ENCODE assay signal across 23 cellular contexts in the genomic region with DNA sequence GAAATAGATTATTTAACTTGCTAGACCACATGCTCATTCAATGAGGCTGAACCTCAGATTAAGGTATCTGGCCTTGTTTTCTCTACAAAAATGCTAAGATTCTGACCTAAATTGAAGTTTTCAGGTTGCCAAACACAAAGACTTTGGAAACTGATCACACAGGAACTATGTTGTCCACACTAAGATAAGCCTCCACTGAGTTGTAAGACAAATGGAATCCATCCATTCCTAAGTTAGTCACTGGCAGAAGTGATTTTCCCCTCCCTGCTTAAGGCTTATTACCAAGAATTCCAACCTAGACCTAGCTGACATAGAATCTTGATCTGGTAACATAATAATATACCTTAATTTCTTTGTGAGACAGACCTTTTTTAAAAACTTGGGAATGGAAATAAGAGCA.
DNase-seq lines count a peak whose midpoint lies in the region; TF ChIP-seq lines count a peak whose summit lies in the region.
"Had no signal": no experiment of that assay in that cellular context is flagged by ENCODE, and none has a peak within 500 bp of the region (broad histone marks: within the 10 kb centered on the region; RNA-seq: fewer than 3 reads in every experiment).

No MANE protein-coding gene starts in this region.

- no peaks in the 10 kb centered on the region for H3K79me1 ChIP-seq in trophoblast cell (ENCODE audit: low read length)

- H3K27ac ChIP-seq in trophoblast cell (ENCODE audit: low read depth, low read length), result no peak overlapping the region
- H3K27ac ChIP-seq: BLaER1 treated with 17β-estradiol and CSF1 and Interleukin-3, amounts not matched to agents 10 nM and 100 nM; HL-60 had no signal

- H3K14ac ChIP-seq in trophoblast cell (ENCODE audit: low read length), result no peak overlapping the region

- no peak overlapping the region for H2BK5ac ChIP-seq in trophoblast cell (ENCODE audit: low read depth, low read length, poor library complexity)

- no peak overlapping the region for H2AFZ ChIP-seq in trophoblast cell (ENCODE audit: insufficient read depth, low read length, poor library complexity)

- H3K9me3 ChIP-seq in trophoblast cell (ENCODE audit: insufficient read depth, low read depth, low read length), result no peaks in the 10 kb centered on the region
- H3K9me3 ChIP-seq: BLaER1 treated with 17β-estradiol and CSF1 and Interleukin-3, amounts not matched to agents 10 nM and 100 nM had no signal

- no peak overlapping the region for H2BK12ac ChIP-seq in trophoblast cell (ENCODE audit: low read length)

- DNase-seq in EH (ENCODE audit: low read depth), result peak; percentile 32
- peak; percentile 20 for DNase-seq in M059J (ENCODE audit: low read depth)
- peak; percentile 38 for DNase-seq in astrocyte of the spinal cord (ENCODE audit: low read depth, low spot score)
- DNase-seq in trophoblast cell, result peak; percentile 7 to 79
- no peak for DNase-seq in stimulated activated CD4-positive, alpha-beta T cell treated with anti-CD3 and anti-CD28 coated beads, Interleukin-12 subunit alpha, Interleukin-12 subunit beta, amount 100 ng/mL, for 4 hours
- DNase-seq in NK-92 (lab: John Stamatoyannopoulos, UW; ENCODE audit: unreplicated experiment), result no peak
- no peak for DNase-seq in stimulated activated CD4-positive, alpha-beta T cell treated with anti-CD3 and anti-CD28 coated beads, Interleukin-2, amount 100 ng/mL, for 48 hours
- DNase-seq: AML-193; CD4-positive, alpha-beta T cell; COR-L47; DMS53; GDM1; NCI-H1092; NCI-H1436 treated with DMSO at 0.1 percent for 48 hours; NCI-H187 treated with DMSO at 0.1 percent for 48 hours; NCI-H2171 treated with DMSO at 0.1 percent for 48 hours; NCI-H446 treated with DMSO at 0.1 percent for 48 hours; NCI-H526; NCI-H82; RPMI8226; SHP77 treated with DMSO at 0.1 percent for 48 hours had no signal

- H3K4ac ChIP-seq in trophoblast cell (ENCODE audit: low read depth, low read length), result no peak overlapping the region

- in situ Hi-C loops in astrocyte of the spinal cord (cut with HindIII; ENCODE audit: low sequenced_read_pairs), result no loop called here

- no peak overlapping the region for H4K12ac ChIP-seq in trophoblast cell (ENCODE audit: low read depth, low read length)

- no peak overlapping the region for H3K18ac ChIP-seq in trophoblast cell (ENCODE audit: low read length)

- H2AK5ac ChIP-seq in trophoblast cell (ENCODE audit: low read length), result no peak overlapping the region

- no peaks in the 10 kb centered on the region for H3K36me3 ChIP-seq in trophoblast cell (ENCODE audit: control insufficient read depth in 1 of 2, insufficient read depth in 2 of 2, low read length in 2 of 2)
- H3K36me3 ChIP-seq: BLaER1 treated with 17β-estradiol and CSF1 and Interleukin-3, amounts not matched to agents 10 nM and 100 nM had no signal

- H4K8ac ChIP-seq in trophoblast cell (ENCODE audit: low read depth, low read length), result no peak overlapping the region

- H4K91ac ChIP-seq in trophoblast cell (ENCODE audit: low read depth, low read length), result no peak overlapping the region

- TF ChIP-seq CTCF in astrocyte of the spinal cord (IDR thresholded peaks at IDR 0.05; ENCODE audit: low read depth, low read length), result no peak

- H3K9ac ChIP-seq in trophoblast cell (ENCODE audit: low read length), result no peak overlapping the region
- H3K9ac ChIP-seq: BLaER1 treated with 17β-estradiol and CSF1 and Interleukin-3, amounts not matched to agents 10 nM and 100 nM had no signal

- H3K23ac ChIP-seq in trophoblast cell (ENCODE audit: low read length), result no peak overlapping the region

- H3K4me3 ChIP-seq in astrocyte of the spinal cord (ENCODE audit: low read depth, low read length), result no peak overlapping the region
- H3K4me3 ChIP-seq in trophoblast cell (ENCODE audit: low read depth, low read length), result no peak overlapping the region
- H3K4me3 ChIP-seq: BLaER1 treated with 17β-estradiol and CSF1 and Interleukin-3, amounts not matched to agents 10 nM and 100 nM had no signal

- H3K79me2 ChIP-seq in trophoblast cell (ENCODE audit: control insufficient read depth, insufficient read depth, low read length, poor library complexity), result no peaks in the 10 kb centered on the region

- H3K4me1 ChIP-seq in trophoblast cell (ENCODE audit: control insufficient read depth in 1 of 2, insufficient read depth in 2 of 2, low read length in 2 of 2), result no peaks in the 10 kb centered on the region
- H3K4me1 ChIP-seq: BLaER1 treated with 17β-estradiol and CSF1 and Interleukin-3, amounts not matched to agents 10 nM and 100 nM had no signal

- no peak overlapping the region for H3K4me2 ChIP-seq in trophoblast cell (ENCODE audit: low read length)
- H3K4me2 ChIP-seq: BLaER1 treated with 17β-estradiol and CSF1 and Interleukin-3, amounts not matched to agents 10 nM and 100 nM had no signal

- H2BK120ac ChIP-seq in trophoblast cell (ENCODE audit: insufficient read depth, low read length, poor library complexity), result no peak overlapping the region

- no peaks in the 10 kb centered on the region for H3K27me3 ChIP-seq in trophoblast cell (ENCODE audit: insufficient read depth, low read length)
- H3K27me3 ChIP-seq: BLaER1 treated with 17β-estradiol and CSF1 and Interleukin-3, amounts not matched to agents 10 nM and 100 nM had no signal

Comparison
In these comparisons a context has a peak if more than half of its experiments do, and no peak if none do; other contexts are left out.
1. DNase-seq: peak in EH (single experiment), M059J (single experiment), astrocyte of the spinal cord (single experiment) and trophoblast cell (2 of 2); none in stimulated activated CD4-positive, alpha-beta T cell treated with anti-CD3 and anti-CD28 coated beads, Interleukin-12 subunit alpha, Interleukin-12 subunit beta, amount 100 ng/mL, for 4 hours (single experiment), NK-92 (single experiment) and stimulated activated CD4-positive, alpha-beta T cell treated with anti-CD3 and anti-CD28 coated beads, Interleukin-2, amount 100 ng/mL, for 48 hours (0 of 2).